Comparison of ENCODE assay signal across 10 cellular contexts in the genomic region with DNA sequence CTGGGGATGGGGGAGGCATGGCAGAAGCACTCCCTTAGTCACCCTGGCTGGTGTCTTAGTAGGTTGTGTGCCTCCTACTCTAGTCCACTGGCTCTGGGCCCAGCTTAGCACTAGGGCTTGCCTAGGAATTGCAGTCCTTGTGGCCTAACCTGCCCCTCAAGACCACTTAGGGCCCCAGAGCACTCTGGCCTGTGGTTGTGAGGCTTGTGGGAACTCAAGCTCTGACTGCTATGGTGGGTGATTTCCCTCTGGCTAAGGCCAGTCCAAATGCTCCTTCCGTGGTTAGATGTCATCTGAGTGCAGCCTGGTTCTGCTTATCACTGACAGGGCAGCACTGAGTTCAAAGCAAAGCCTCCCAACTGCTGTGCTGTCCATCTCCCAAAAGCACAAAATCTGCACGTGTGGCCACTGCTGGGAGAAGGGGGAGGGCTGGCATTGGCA. TPM values are rescaled to one million over a fixed set of nuclear protein-coding genes. Genes with fewer than 3 reads are reported as not detected.
DNase-seq lines count a peak whose midpoint lies in the region; ATAC-seq and TF ChIP-seq lines count a peak whose summit lies in the region.
"Had no signal": no experiment of that assay in that cellular context is flagged by ENCODE, and none has a peak within 500 bp of the region (broad histone marks: within the 10 kb centered on the region; RNA-seq: fewer than 3 reads in every experiment).

No MANE protein-coding gene starts in this region.

- H3K27me3 ChIP-seq in Caco-2 (replicated peaks; ENCODE audit: control insufficient read depth, insufficient read depth, low read length): no peaks in the 10 kb centered on the region
- no peaks in the 10 kb centered on the region for H3K27me3 ChIP-seq in lung (ENCODE audit: control insufficient read depth, insufficient read depth)
- no peaks in the 10 kb centered on the region for H3K27me3 ChIP-seq in aorta (ENCODE audit: control insufficient read depth in 1 of 2, insufficient read depth in 2 of 2, low read length in 1 of 2)

- H3K4me3 Mint-ChIP-seq in Caco-2 (ENCODE audit: unreplicated experiment) (no peak overlapping the region), T-helper 17 cell (no peak overlapping the region)
- H3K4me3 Mint-ChIP-seq: activated CD4-positive, alpha-beta T cell treated with anti-CD3 and anti-CD28 coated beads, Interleukin-2, amount 10 ng/mL, durations not matched to agents 24 days and 14 days had no signal

- in situ Hi-C loops in astrocyte of the spinal cord (cut with HindIII; ENCODE audit: low sequenced_read_pairs): no loop called here

- 14 to 20% methylated on average over 2 of the region's 2 CpGs for WGBS in lung, 2 donors
- WGBS in aorta, 2 donors: 25 to 32% methylated on average over 2 of the region's 2 CpGs

- H3K27ac ChIP-seq in lung (ENCODE audit: low read depth in 1 of 2, low read length in 1 of 2) (peak overlapping the region in 1 of 2 donors; percentile 13), aorta (ENCODE audit: low read depth in 1 of 2, low read length in 2 of 2) (no peak overlapping the region)
- H3K27ac ChIP-seq: thoracic aorta had no signal

- peak overlapping the region; percentile 58 for H3K27ac Mint-ChIP-seq in Caco-2 (ENCODE audit: unreplicated experiment)
- no peak overlapping the region for H3K27ac Mint-ChIP-seq in T-helper 17 cell
- H3K27ac Mint-ChIP-seq: activated CD4-positive, alpha-beta T cell treated with anti-CD3 and anti-CD28 coated beads, Interleukin-2, amount 10 ng/mL, durations not matched to agents 24 days and 14 days had no signal

- no peaks in the 10 kb centered on the region for H3K9me3 Mint-ChIP-seq in Caco-2 (ENCODE audit: unreplicated experiment)
- H3K9me3 Mint-ChIP-seq: activated CD4-positive, alpha-beta T cell treated with anti-CD3 and anti-CD28 coated beads, Interleukin-2, amount 10 ng/mL, durations not matched to agents 24 days and 14 days had no signal

- peak; percentile 65 for ATAC-seq in HG03378 (IDR thresholded peaks at IDR 0.05; ENCODE audit: unreplicated experiment)
- peak; percentile 73 for ATAC-seq in lung (ENCODE audit: insufficient read depth, low FRiP score)
- ATAC-seq in aorta (ENCODE audit: low FRiP score): no peak
- ATAC-seq in T-helper 17 cell: no peak

- DNase-seq in Caco-2: no peak
- DNase-seq in astrocyte of the spinal cord (ENCODE audit: low read depth, low spot score): peak; percentile 40
- DNase-seq in lung (ENCODE audit: low spot score): peak; percentile 48
- no peak for DNase-seq in aorta
- DNase-seq in NCI-H1048 (lab: John Stamatoyannopoulos, UW): no peak
- no peak for DNase-seq in GM19240 (ENCODE audit: insufficient read length, low spot score)
- DNase-seq in T-helper 17 cell: no peak
- DNase-seq: activated CD4-positive, alpha-beta T cell treated with anti-CD3 and anti-CD28 coated beads, Interleukin-2, amount 10 ng/mL, durations not matched to agents 24 days and 14 days had no signal

- H3K4me1 Mint-ChIP-seq in Caco-2 (ENCODE audit: low read depth, unreplicated experiment) (peaks cover 27% of the 10 kb centered on the region), T-helper 17 cell (peaks cover 2% of the 10 kb centered on the region)
- H3K4me1 Mint-ChIP-seq: activated CD4-positive, alpha-beta T cell treated with anti-CD3 and anti-CD28 coated beads, Interleukin-2, amount 10 ng/mL, durations not matched to agents 24 days and 14 days had no signal

- H3K36me3 ChIP-seq in Caco-2 (ENCODE audit: control insufficient read depth, insufficient read depth, low read length): no peaks in the 10 kb centered on the region; the same call in 1 of the 2 replicates
- H3K36me3 ChIP-seq in lung (ENCODE audit: control insufficient read depth in 2 of 2, insufficient read depth in 2 of 2, low read length in 2 of 2): no peaks in the 10 kb centered on the region
- no peaks in the 10 kb centered on the region for H3K36me3 ChIP-seq in aorta (ENCODE audit: control insufficient read depth in 1 of 2, insufficient read depth in 2 of 2, low read length in 1 of 2)
- H3K36me3 ChIP-seq: thoracic aorta had no signal

- TF ChIP-seq CTCF in Caco-2 (IDR thresholded peaks at IDR 0.05; ENCODE audit: insufficient read depth in 1 of 2, low read depth in 1 of 2, low read length in 1 of 2, severe bottlenecking in 1 of 2, unreplicated experiment in 1 of 2) (no peak), astrocyte of the spinal cord (IDR thresholded peaks at IDR 0.05; ENCODE audit: low read depth, low read length) (no peak), lung (IDR thresholded peaks at IDR 0.05; ENCODE audit: control extremely low read depth, extremely low read depth) (no peak)

- CTCF ChIA-PET in Caco-2 (lab: Charles Lee): no interaction called here

- intact Hi-C loops in Caco-2 (cut with micrococcal nuclease; ENCODE audit: unreplicated experiment): no loop called here
- intact Hi-C loops in aorta (cut with DNase I): no loop called here

- POLR2A ChIA-PET in Caco-2 (lab: Charles Lee): no interaction called here

- H3K9me3 ChIP-seq in Caco-2 (no peaks in the 10 kb centered on the region; the same call in 1 of the 2 replicates), lung (ENCODE audit: control insufficient read depth in 2 of 2, insufficient read depth in 1 of 2, low read length in 1 of 2) (no peaks in the 10 kb centered on the region), aorta (ENCODE audit: control insufficient read depth, low read length) (no peaks in the 10 kb centered on the region), T-helper 17 cell (ENCODE audit: control insufficient read depth, low read length, poor library complexity, severe bottlenecking) (no peaks in the 10 kb centered on the region)
- H3K9me3 ChIP-seq: thoracic aorta had no signal

- H3K36me3 Mint-ChIP-seq in Caco-2 (ENCODE audit: insufficient read depth, unreplicated experiment) (peaks cover 28% of the 10 kb centered on the region), T-helper 17 cell (ENCODE audit: low read depth) (peaks cover 5% of the 10 kb centered on the region)

- H3K4me3 ChIP-seq in Caco-2 (ENCODE audit: low read depth, low read length) (no peak overlapping the region), astrocyte of the spinal cord (ENCODE audit: low read depth, low read length) (no peak overlapping the region), lung (no peak overlapping the region), aorta (ENCODE audit: low read length in 2 of 2) (no peak overlapping the region)
- H3K4me3 ChIP-seq: thoracic aorta had no signal

- peaks cover 15% of the 10 kb centered on the region; the same call in 1 of the 2 replicates for H3K4me1 ChIP-seq in Caco-2
- H3K4me1 ChIP-seq in lung (ENCODE audit: control insufficient read depth in 2 of 2, insufficient read depth in 2 of 2, low read length in 2 of 2): peaks cover 0 to 18% of the 10 kb centered on the region in 2 donors
- no peaks in the 10 kb centered on the region for H3K4me1 ChIP-seq in aorta (ENCODE audit: control insufficient read depth in 1 of 2, insufficient read depth in 2 of 2, low read length in 2 of 2)

- no peaks in the 10 kb centered on the region for H3K27me3 Mint-ChIP-seq in Caco-2 (ENCODE audit: insufficient read depth, unreplicated experiment)
- H3K27me3 Mint-ChIP-seq in T-helper 17 cell: peaks cover 37% of the 10 kb centered on the region

- no TSS peak for BruUV-seq in Caco-2 (replicated peaks; lab: Mats Ljungman, UMichigan)

RNA-seq across cellular contexts. Expression of gene FGD4, which starts 20.2 kb away (rescaled TPM):
- total RNA-seq in Caco-2 (2022) (31.6 and 34.3 TPM in 2 replicates), lung (10 to 100 TPM; 35.1 to 64.6 TPM), aorta (10 to 100 TPM; 40.4 to 46.9 TPM), T-helper 17 cell (under 1 TPM; 0.91 to 0.94 TPM)
- polyA plus RNA-seq in lung (10 to 100 TPM in 1 of 2 donors, 1 to 10 TPM in 1; 4.8 to 13.2 TPM), aorta (1 to 10 TPM; 5.5 to 7.5 TPM)

Comparison
In these comparisons a context has a peak if more than half of its experiments do, and no peak if none do; other contexts are left out.
1. DNase-seq: peak in astrocyte of the spinal cord (single experiment) and lung (single experiment); none in Caco-2 (0 of 2), aorta (0 of 2), NCI-H1048 (single experiment), GM19240 (single experiment) and T-helper 17 cell (0 of 3).
2. ATAC-seq: peak in HG03378 (single experiment) and lung (single experiment); none in aorta (single experiment) and T-helper 17 cell (single experiment).
3. RNA of gene FGD4, which starts 20.2 kb away (total RNA-seq): 35.1 to 64.6 TPM in lung, 40.4 to 46.9 TPM in aorta and 31.6 to 34.3 TPM in Caco-2; 0.91 to 0.94 TPM in T-helper 17 cell; every median in the first group is over 10 times any median in the second.